20 cellular contexts compared by ENCODE assay signal in genomic region chr20:46701986-46702385, GRCh38. TPM values are rescaled to one million over a fixed set of nuclear protein-coding genes. Genes with fewer than 3 reads are reported as not detected.
DNase-seq lines count a peak whose midpoint lies in the region; ATAC-seq and TF ChIP-seq lines count a peak whose summit lies in the region.
"Had no signal": no experiment of that assay in that cellular context is flagged by ENCODE, and none has a peak within 500 bp of the region (broad histone marks: within the 10 kb centered on the region; RNA-seq: fewer than 3 reads in every experiment).

No MANE protein-coding gene starts in this region.

- H3K4me2 ChIP-seq in GM23338 (0 out of 2 replicates have a peak overlapping the region, but pooled peaks have one; percentile 37), smooth muscle cell (no peak overlapping the region)
- H3K4me2 ChIP-seq: A549 had no signal

- H3K4me1 ChIP-seq in GM23338 (ENCODE audit: insufficient read depth) (peaks cover 18% of the 10 kb centered on the region), smooth muscle cell (ENCODE audit: low read depth) (peaks cover 12% of the 10 kb centered on the region)
- H3K4me1 ChIP-seq: A549, HAP-1 had no signal

- peaks cover 26% of the 10 kb centered on the region for H3K4me1 Mint-ChIP-seq in GM23338
- no peaks in the 10 kb centered on the region for H3K4me1 Mint-ChIP-seq in activated CD8-positive, alpha-beta T cell treated with anti-CD3 and anti-CD28 coated beads for 36 hours (ENCODE audit: low read depth)

- H4K20me1 ChIP-seq in GM23338 (replicated peaks; ENCODE audit: insufficient read depth) (no peaks in the 10 kb centered on the region), smooth muscle cell (ENCODE audit: low read depth) (no peaks in the 10 kb centered on the region)

- H3K9me2 ChIP-seq in GM23338 (ENCODE audit: insufficient read depth): no peaks in the 10 kb centered on the region

- CTCF ChIA-PET in activated CD8-positive, alpha-beta T cell treated with anti-CD3 and anti-CD28 coated beads for 36 hours (lab: Charles Lee): interaction anchor here (1.6 kb wide), 1 partner anchor 15 kb away, joined by 5 read pairs; no protein-coding TSS in a partner anchor

- no peak overlapping the region for H3K9ac ChIP-seq in smooth muscle cell (ENCODE audit: low read depth)

- H3F3A ChIP-seq in GM23338 (replicated peaks; ENCODE audit: low read depth) (no peaks in the 10 kb centered on the region), smooth muscle cell (ENCODE audit: low read depth) (peaks cover 9% of the 10 kb centered on the region)

- H3K9me3 ChIP-seq in smooth muscle cell (replicated peaks; ENCODE audit: low read depth): no peaks in the 10 kb centered on the region
- H3K9me3 ChIP-seq: HAP-1 had no signal

- peaks cover 6% of the 10 kb centered on the region for H3K36me3 Mint-ChIP-seq in GM23338 (ENCODE audit: low read depth)
- no peaks in the 10 kb centered on the region for H3K36me3 Mint-ChIP-seq in activated CD8-positive, alpha-beta T cell treated with anti-CD3 and anti-CD28 coated beads for 36 hours (ENCODE audit: low read depth)

- POLR2A ChIA-PET in activated CD8-positive, alpha-beta T cell treated with anti-CD3 and anti-CD28 coated beads for 36 hours (lab: Charles Lee): no interaction called here

- no peak overlapping the region for H3K27ac Mint-ChIP-seq in GM23338
- no peak overlapping the region for H3K27ac Mint-ChIP-seq in activated CD8-positive, alpha-beta T cell treated with anti-CD3 and anti-CD28 coated beads for 36 hours
- H3K27ac Mint-ChIP-seq: CD4-positive, alpha-beta T cell had no signal

- intact Hi-C loops in activated CD8-positive, alpha-beta T cell treated with anti-CD3 and anti-CD28 coated beads for 36 hours (cut with micrococcal nuclease): no loop called here

- DNase-seq in DMS 273 (lab: John Stamatoyannopoulos, UW; ENCODE audit: unreplicated experiment) (peak; percentile 67), DMS 273 treated with DMSO at 0.1 percent for 48 hours (lab: John Stamatoyannopoulos, UW) (no peak), GM23338 (ENCODE audit: low spot score) (no peak), left lobe of liver (ENCODE audit: low spot score) (no peak), smooth muscle cell (lab: John Stamatoyannopoulos, UW; ENCODE audit: unreplicated experiment) (no peak), GM10266 (ENCODE audit: extremely low spot score) (no peak)
- DNase-seq in activated CD8-positive, alpha-beta T cell treated with anti-CD3 and anti-CD28 coated beads for 36 hours: no peak
- DNase-seq: AML-193; Caco-2; CD4-positive, alpha-beta T cell; DMS79 treated with DMSO at 0.1 percent for 48 hours; GF-D8 had no signal

- H3K9me3 Mint-ChIP-seq in GM23338: peaks cover 24% of the 10 kb centered on the region
- no peaks in the 10 kb centered on the region for H3K9me3 Mint-ChIP-seq in activated CD8-positive, alpha-beta T cell treated with anti-CD3 and anti-CD28 coated beads for 36 hours

- no peak overlapping the region for H3K4me3 ChIP-seq in GM23338
- H3K4me3 ChIP-seq in smooth muscle cell: no peak overlapping the region
- H3K4me3 ChIP-seq: A549, GM12878, HAP-1 had no signal

- H3K27me3 ChIP-seq in GM23338 (ENCODE audit: insufficient read depth) (no peaks in the 10 kb centered on the region), smooth muscle cell (ENCODE audit: low read depth) (no peaks in the 10 kb centered on the region)

- 86% methylated on average over 5 of the region's 5 CpGs for WGBS in smooth muscle cell (ENCODE audit: low lambda C conversion rate)

- H3K36me3 ChIP-seq in GM23338 (ENCODE audit: insufficient read depth) (0 out of 2 replicates have a peak, but pooled peaks cover 4% of the 10 kb centered on the region), smooth muscle cell (ENCODE audit: low read depth) (no peaks in the 10 kb centered on the region)
- H3K36me3 ChIP-seq: HAP-1 had no signal

- H3K27me3 Mint-ChIP-seq in GM23338 (ENCODE audit: insufficient read depth, low read depth, poor library complexity): peaks cover 2% of the 10 kb centered on the region
- H3K27me3 Mint-ChIP-seq in activated CD8-positive, alpha-beta T cell treated with anti-CD3 and anti-CD28 coated beads for 36 hours: peaks cover 22% of the 10 kb centered on the region

- H3K27ac ChIP-seq in GM23338 (ENCODE audit: low read depth) (no peak overlapping the region), smooth muscle cell (ENCODE audit: low read depth) (peak overlapping the region; percentile 59)
- H3K27ac ChIP-seq: 22Rv1, A549, C4-2B, HL-60 had no signal

- H3K79me2 ChIP-seq in GM23338 (replicated peaks; ENCODE audit: insufficient read depth) (no peaks in the 10 kb centered on the region), smooth muscle cell (ENCODE audit: low read depth) (no peaks in the 10 kb centered on the region)

- ATAC-seq in GM23338 (no peak), left lobe of liver (peak; percentile 15)
- no peak for ATAC-seq in activated CD8-positive, alpha-beta T cell treated with anti-CD3 and anti-CD28 coated beads for 36 hours
- ATAC-seq: A549, GM12878 had no signal

- H2AFZ ChIP-seq in GM23338 (peak overlapping the region; percentile 82), smooth muscle cell (ENCODE audit: low read depth) (no peak overlapping the region)

- no peak overlapping the region for H3K4me3 Mint-ChIP-seq in GM23338
- H3K4me3 Mint-ChIP-seq in activated CD8-positive, alpha-beta T cell treated with anti-CD3 and anti-CD28 coated beads for 36 hours: no peak overlapping the region
- H3K4me3 Mint-ChIP-seq: CD4-positive, alpha-beta T cell had no signal

- no peak for TF ChIP-seq CTCF in GM23338 (conservative IDR thresholded peaks at IDR 0.05; ENCODE audit: low read depth in 2 of 2)
- TF ChIP-seq CTCF in smooth muscle cell (IDR thresholded peaks at IDR 0.05; ENCODE audit: borderline replicate concordance, insufficient read depth, poor library complexity, severe bottlenecking): no peak
- TF ChIP-seq CTCF in activated CD8-positive, alpha-beta T cell treated with anti-CD3 and anti-CD28 coated beads for 36 hours (IDR thresholded peaks at IDR 0.05): no peak
- no peak for TF ChIP-seq CTCF in GM10266 (IDR thresholded peaks at IDR 0.05; ENCODE audit: control insufficient read depth, insufficient read depth, low read depth, missing control alignments)

TF ChIP-seq in GM23338, 12 proteins besides CTCF, POLR2A, EP300 and RAD21 (continues in another document):
- TF ChIP-seq REST (IDR thresholded peaks at IDR 0.05; ENCODE audit: unreplicated experiment): no peak

RNA-seq across cellular contexts. Expression of gene SLC2A10, which starts 7.5 kb away (rescaled TPM):
- 7.9 and 14.6 TPM in 2 replicates for total RNA-seq in GM23338 (2014; rRNA removed; shearing (Covaris generic))
- polyA plus RNA-seq in GM23338 (2016; fragmentation: Nextera tagmentation; extraction: Ambion mirVana) (4.3 and 4.9 TPM in 2 replicates), smooth muscle cell (27.4 and 40.5 TPM in 2 replicates)
- total RNA-seq in left lobe of liver (44.8 TPM), smooth muscle cell (43.7 and 59.7 TPM in 2 replicates)
- total RNA-seq in activated CD8-positive, alpha-beta T cell treated with anti-CD3 and anti-CD28 coated beads for 36 hours: not detected
- total RNA-seq: CD4-positive, alpha-beta T cell; GM12878 had no signal
- polyA plus RNA-seq: GM12878 had no signal

RNA-seq across cellular contexts. Expression of gene TP53RK, which starts 12.7 kb away (rescaled TPM):
- 24.3 and 26.0 TPM in 2 replicates for total RNA-seq in GM23338 (2014; rRNA removed; shearing (Covaris generic))
- polyA plus RNA-seq in GM23338 (2016; fragmentation: Nextera tagmentation; extraction: Ambion mirVana) (23.1 and 24.2 TPM in 2 replicates), smooth muscle cell (28.2 and 30.9 TPM in 2 replicates)
- total RNA-seq in left lobe of liver (3.2 TPM), smooth muscle cell (26.5 and 30.9 TPM in 2 replicates)
- 10 to 100 TPM; 12.2 to 13.6 TPM for total RNA-seq in activated CD8-positive, alpha-beta T cell treated with anti-CD3 and anti-CD28 coated beads for 36 hours

RNA-seq across cellular contexts. Expression of gene SLC13A3, which starts 50.7 kb away (rescaled TPM):
- total RNA-seq in GM23338 (2014; rRNA removed; shearing (Covaris generic)): 8.6 and 9.3 TPM in 2 replicates
- polyA plus RNA-seq in GM23338 (2016; fragmentation: Nextera tagmentation; extraction: Ambion mirVana) (7.2 and 9.1 TPM in 2 replicates), smooth muscle cell (6.2 and 7.7 TPM in 2 replicates)
- total RNA-seq in left lobe of liver (7.1 TPM), smooth muscle cell (6.4 and 8.6 TPM in 2 replicates)
- not detected for total RNA-seq in activated CD8-positive, alpha-beta T cell treated with anti-CD3 and anti-CD28 coated beads for 36 hours
- total RNA-seq: H4, HT1080 had no signal
